In the genomic region with DNA sequence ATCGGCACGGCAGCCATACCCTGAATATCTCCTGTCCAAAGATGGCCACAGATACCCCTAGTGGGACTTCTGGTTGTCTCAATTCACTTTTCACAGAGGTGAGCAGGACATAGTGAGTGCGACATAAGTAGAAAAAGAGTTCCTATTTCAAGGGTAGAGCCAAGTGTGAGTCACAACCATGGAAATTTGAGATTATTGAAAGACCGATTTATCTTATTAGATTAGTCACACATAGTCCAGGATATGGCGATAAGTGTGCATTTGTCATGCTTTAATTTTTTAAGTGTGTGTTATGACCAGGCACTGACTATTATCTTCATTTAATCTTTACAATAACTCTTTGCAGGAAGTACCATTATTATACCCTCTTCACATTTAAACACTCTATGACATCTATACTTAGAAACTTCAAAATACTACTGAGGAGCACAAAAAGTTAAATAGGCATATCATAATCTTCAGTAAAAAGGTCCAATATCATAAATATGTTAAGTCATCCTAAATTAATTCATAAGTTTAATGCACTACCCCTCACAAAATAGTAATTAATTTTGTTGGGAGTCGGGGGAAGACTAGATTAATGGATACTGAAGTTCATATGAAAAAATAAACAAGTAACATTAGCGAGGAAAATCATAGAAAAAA, we compare ENCODE assay signal across 1 cellular context.
TF ChIP-seq lines count a peak whose summit lies in the region.

No MANE protein-coding gene starts in this region.

TF ChIP-seq in HCT116, 20 proteins besides CTCF, POLR2A, EP300 and RAD21 (continued from another document):
- TF ChIP-seq SIN3A (IDR thresholded peaks at IDR 0.05; ENCODE audit: low read depth) (0 out of 2 replicates have a peak, but pooled peaks have one; percentile 44), ZNF274 (IDR thresholded peaks at IDR 0.05; ENCODE audit: low read depth, low read length) (no peak), TCF7L2 (IDR thresholded peaks at IDR 0.05; ENCODE audit: borderline replicate concordance, extremely low read depth, insufficient read depth, insufficient read length) (peak; percentile 56), EZH2 (IDR thresholded peaks at IDR 0.05) (no peak), JUND (IDR thresholded peaks at IDR 0.05) (peak; percentile 83), ELF1 (IDR thresholded peaks at IDR 0.05; ENCODE audit: borderline replicate concordance, low read depth) (no peak), ATF3 (IDR thresholded peaks at IDR 0.05) (no peak), CBX3 (IDR thresholded peaks at IDR 0.05; ENCODE audit: low read depth) (peak; percentile 85), YY1 (IDR thresholded peaks at IDR 0.05; ENCODE audit: extremely low read depth, insufficient replicate concordance, low read depth, low read length) (no peak), ZBTB33 (IDR thresholded peaks at IDR 0.05; ENCODE audit: extremely low read depth, insufficient replicate concordance, low read length) (no peak), CEBPB (IDR thresholded peaks at IDR 0.05; ENCODE audit: low read depth) (peak; percentile 47; the same call in 1 of the 2 replicates), SP1 (IDR thresholded peaks at IDR 0.05; ENCODE audit: low read depth) (peak; percentile 76), MAX (IDR thresholded peaks at IDR 0.05) (peak; percentile 48; the same call in 1 of the 2 replicates), EGR1 (IDR thresholded peaks at IDR 0.05; ENCODE audit: low read depth) (no peak), POLR2AphosphoS5 (IDR thresholded peaks at IDR 0.05; ENCODE audit: low read depth, low read length) (0 out of 2 replicates have a peak, but pooled peaks have one; percentile 31)
- TF ChIP-seq, protein P1, sequence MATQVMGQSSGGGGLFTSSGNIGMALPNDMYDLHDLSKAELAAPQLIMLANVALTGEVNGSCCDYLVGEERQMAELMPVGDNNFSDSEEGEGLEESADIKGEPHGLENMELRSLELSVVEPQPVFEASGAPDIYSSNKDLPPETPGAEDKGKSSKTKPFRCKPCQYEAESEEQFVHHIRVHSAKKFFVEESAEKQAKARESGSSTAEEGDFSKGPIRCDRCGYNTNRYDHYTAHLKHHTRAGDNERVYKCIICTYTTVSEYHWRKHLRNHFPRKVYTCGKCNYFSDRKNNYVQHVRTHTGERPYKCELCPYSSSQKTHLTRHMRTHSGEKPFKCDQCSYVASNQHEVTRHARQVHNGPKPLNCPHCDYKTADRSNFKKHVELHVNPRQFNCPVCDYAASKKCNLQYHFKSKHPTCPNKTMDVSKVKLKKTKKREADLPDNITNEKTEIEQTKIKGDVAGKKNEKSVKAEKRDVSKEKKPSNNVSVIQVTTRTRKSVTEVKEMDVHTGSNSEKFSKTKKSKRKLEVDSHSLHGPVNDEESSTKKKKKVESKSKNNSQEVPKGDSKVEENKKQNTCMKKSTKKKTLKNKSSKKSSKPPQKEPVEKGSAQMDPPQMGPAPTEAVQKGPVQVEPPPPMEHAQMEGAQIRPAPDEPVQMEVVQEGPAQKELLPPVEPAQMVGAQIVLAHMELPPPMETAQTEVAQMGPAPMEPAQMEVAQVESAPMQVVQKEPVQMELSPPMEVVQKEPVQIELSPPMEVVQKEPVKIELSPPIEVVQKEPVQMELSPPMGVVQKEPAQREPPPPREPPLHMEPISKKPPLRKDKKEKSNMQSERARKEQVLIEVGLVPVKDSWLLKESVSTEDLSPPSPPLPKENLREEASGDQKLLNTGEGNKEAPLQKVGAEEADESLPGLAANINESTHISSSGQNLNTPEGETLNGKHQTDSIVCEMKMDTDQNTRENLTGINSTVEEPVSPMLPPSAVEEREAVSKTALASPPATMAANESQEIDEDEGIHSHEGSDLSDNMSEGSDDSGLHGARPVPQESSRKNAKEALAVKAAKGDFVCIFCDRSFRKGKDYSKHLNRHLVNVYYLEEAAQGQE (IDR thresholded peaks at IDR 0.05; ENCODE audit: low read depth) = no peak
